ENCODE assay signal across 12 cellular contexts in the genomic region with DNA sequence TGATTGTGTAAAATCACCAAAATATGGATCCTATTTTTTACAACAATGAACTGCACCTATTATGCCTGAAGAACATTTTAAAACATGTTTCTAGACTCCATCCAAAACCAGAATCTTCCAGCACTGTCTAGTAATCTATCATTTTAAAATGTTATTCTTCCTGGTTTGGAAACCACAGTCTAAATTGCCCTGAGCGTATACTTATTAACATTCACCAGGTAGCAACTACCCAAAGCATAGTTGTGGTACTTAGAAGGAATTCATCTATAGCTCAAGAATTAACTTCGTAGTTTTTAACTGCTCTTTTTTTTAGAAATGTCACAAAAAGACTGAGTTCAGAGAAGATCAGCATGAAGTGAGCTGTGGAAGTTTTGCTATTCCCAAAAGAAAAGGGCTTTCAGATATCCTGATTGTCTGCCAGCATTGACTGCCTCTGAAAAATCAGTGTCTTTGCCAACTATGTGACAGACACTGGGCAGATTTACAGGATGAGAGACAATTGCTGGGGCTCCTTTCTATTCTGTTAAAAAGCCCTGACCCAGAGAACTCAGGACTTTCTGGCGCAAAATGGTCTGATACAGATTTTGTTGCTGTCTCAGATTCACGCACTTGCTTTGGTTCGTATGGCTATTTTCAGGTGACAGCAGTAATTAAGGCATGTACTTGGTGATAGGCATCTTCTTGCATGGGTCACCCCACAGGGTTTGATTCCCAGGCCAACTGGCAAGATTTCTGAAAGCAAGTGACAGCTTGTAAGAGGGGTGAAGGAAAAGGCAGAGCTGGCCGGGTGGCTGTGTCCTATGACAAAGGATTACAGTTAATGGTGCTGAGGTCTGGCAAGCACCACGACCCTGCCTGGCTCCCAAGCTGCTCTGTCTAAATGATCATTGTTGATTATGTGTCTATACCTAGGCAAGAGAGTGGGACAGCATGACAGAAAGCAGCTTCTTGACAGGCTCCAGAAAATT.
DNase-seq lines count a peak whose midpoint lies in the region; ATAC-seq and TF ChIP-seq lines count a peak whose summit lies in the region.
"Had no signal": no experiment of that assay in that cellular context is flagged by ENCODE, and none has a peak within 500 bp of the region (broad histone marks: within the 10 kb centered on the region; RNA-seq: fewer than 3 reads in every experiment).

No MANE protein-coding gene starts in this region.

- peak overlapping the region; percentile 24 to 55 for H3K27ac ChIP-seq in esophagus (ENCODE audit: low read depth in 2 of 2, low read length in 1 of 2)
- peak overlapping the region; percentile 83 to 86 for H3K27ac ChIP-seq in thoracic aorta

- H3K27ac Mint-ChIP-seq in activated T-helper 2 cell treated with anti-CD3 and anti-CD28 coated beads, Interferon-gamma antibody, Interleukin-2, Interleukin-4, amounts not matched to agents 10 μg/mL and 5 μg/mL and 100 μg/mL, durations not matched to agents 14 hours and 24 hours and 36 hours, result no peak overlapping the region
- H3K27ac Mint-ChIP-seq: CD4-positive, alpha-beta memory T cell had no signal

- DNase-seq in middle frontal gyrus (ENCODE audit: extremely low spot score, low spot score) (peak; percentile 83), thoracic aorta (ENCODE audit: low spot score) (no peak), MG63 (no peak)
- no peak for DNase-seq in activated T-helper 2 cell treated with anti-CD3 and anti-CD28 coated beads, Interferon-gamma antibody, Interleukin-2, Interleukin-4, amounts not matched to agents 10 μg/mL and 5 μg/mL and 100 μg/mL, durations not matched to agents 14 hours and 24 hours and 36 hours (ENCODE audit: low spot score)
- DNase-seq: CD4-positive, alpha-beta memory T cell; left colon; NCI-H1694 treated with DMSO at 0.1 percent for 48 hours; T1000 had no signal

- no peak overlapping the region for H3K4me3 Mint-ChIP-seq in activated T-helper 2 cell treated with anti-CD3 and anti-CD28 coated beads, Interferon-gamma antibody, Interleukin-2, Interleukin-4, amounts not matched to agents 10 μg/mL and 5 μg/mL and 100 μg/mL, durations not matched to agents 14 hours and 24 hours and 36 hours (ENCODE audit: low read depth)
- H3K4me3 Mint-ChIP-seq: CD4-positive, alpha-beta memory T cell had no signal

- H3K4me1 ChIP-seq in esophagus (ENCODE audit: control insufficient read depth in 2 of 2, insufficient read depth in 2 of 2, low read length in 1 of 2) (peaks cover 6 to 13% of the 10 kb centered on the region in 2 donors), thoracic aorta (ENCODE audit: control insufficient read depth in 1 of 2, low read depth in 2 of 2) (peaks cover 44 to 62% of the 10 kb centered on the region in 2 donors)

- intact Hi-C loops in activated T-helper 2 cell treated with anti-CD3 and anti-CD28 coated beads, Interferon-gamma antibody, Interleukin-2, Interleukin-4, amounts not matched to agents 10 μg/mL and 5 μg/mL and 100 μg/mL, durations not matched to agents 14 hours and 24 hours and 36 hours (cut with micrococcal nuclease), result no loop called here

- peaks cover 17% of the 10 kb centered on the region for H3K27me3 Mint-ChIP-seq in activated T-helper 2 cell treated with anti-CD3 and anti-CD28 coated beads, Interferon-gamma antibody, Interleukin-2, Interleukin-4, amounts not matched to agents 10 μg/mL and 5 μg/mL and 100 μg/mL, durations not matched to agents 14 hours and 24 hours and 36 hours (ENCODE audit: low read depth)

- H3K9me3 Mint-ChIP-seq in activated T-helper 2 cell treated with anti-CD3 and anti-CD28 coated beads, Interferon-gamma antibody, Interleukin-2, Interleukin-4, amounts not matched to agents 10 μg/mL and 5 μg/mL and 100 μg/mL, durations not matched to agents 14 hours and 24 hours and 36 hours, result no peaks in the 10 kb centered on the region
- H3K9me3 Mint-ChIP-seq: CD4-positive, alpha-beta memory T cell had no signal

- H3K27me3 ChIP-seq in esophagus (ENCODE audit: control insufficient read depth in 1 of 2, insufficient read depth in 2 of 2, low read length in 2 of 2), result no peaks in the 10 kb centered on the region
- H3K27me3 ChIP-seq in thoracic aorta (replicated peaks; ENCODE audit: insufficient read depth), result no peaks in the 10 kb centered on the region
- H3K27me3 ChIP-seq in MG63, result no peaks in the 10 kb centered on the region

- H3K4me1 Mint-ChIP-seq in activated T-helper 2 cell treated with anti-CD3 and anti-CD28 coated beads, Interferon-gamma antibody, Interleukin-2, Interleukin-4, amounts not matched to agents 10 μg/mL and 5 μg/mL and 100 μg/mL, durations not matched to agents 14 hours and 24 hours and 36 hours (ENCODE audit: low read depth), result peaks cover 12% of the 10 kb centered on the region

- H3K9me3 ChIP-seq in esophagus (ENCODE audit: control insufficient read depth in 2 of 2, insufficient read depth in 1 of 2, low read depth in 1 of 2, low read length in 1 of 2) (no peaks in the 10 kb centered on the region), thoracic aorta (no peaks in the 10 kb centered on the region), MG63 (peaks cover 14% of the 10 kb centered on the region)

- 21 to 37% methylated on average over 7 of the region's 7 CpGs for WGBS in esophagus, 2 donors

- ATAC-seq in SK-N-SH treated with all-trans-retinoic acid at 6 μM for 48 hours (peak; percentile 73), thoracic aorta (ENCODE audit: insufficient number of reproducible peaks, low FRiP score, low read depth) (no peak), HG02938 (IDR thresholded peaks at IDR 0.05; ENCODE audit: unreplicated experiment) (no peak), HG02970 (IDR thresholded peaks at IDR 0.05; ENCODE audit: low FRiP score, unreplicated experiment) (no peak)
- ATAC-seq: left colon had no signal

- no peak for TF ChIP-seq CTCF in thoracic aorta (IDR thresholded peaks at IDR 0.05)

- H3K4me3 ChIP-seq in esophagus (ENCODE audit: low read depth in 1 of 2, low read length in 2 of 2), result no peak overlapping the region
- no peak overlapping the region for H3K4me3 ChIP-seq in thoracic aorta
- H3K4me3 ChIP-seq in MG63, result no peak overlapping the region

- no peaks in the 10 kb centered on the region for H3K36me3 Mint-ChIP-seq in activated T-helper 2 cell treated with anti-CD3 and anti-CD28 coated beads, Interferon-gamma antibody, Interleukin-2, Interleukin-4, amounts not matched to agents 10 μg/mL and 5 μg/mL and 100 μg/mL, durations not matched to agents 14 hours and 24 hours and 36 hours (ENCODE audit: low read depth)
- H3K36me3 Mint-ChIP-seq: CD4-positive, alpha-beta memory T cell had no signal

- no peaks in the 10 kb centered on the region for H3K36me3 ChIP-seq in esophagus (ENCODE audit: control insufficient read depth in 2 of 2, insufficient read depth in 2 of 2, low read length in 1 of 2)
- no peaks in the 10 kb centered on the region for H3K36me3 ChIP-seq in thoracic aorta
- H3K36me3 ChIP-seq in MG63, result no peaks in the 10 kb centered on the region

TF ChIP-seq in SK-N-SH treated with all-trans-retinoic acid at 6 μM for 48 hours, 23 proteins besides CTCF, POLR2A, EP300 and RAD21:
- peak; percentile 47; the same call in 1 of the 2 replicates for TF ChIP-seq TOX (CRISPR knock-in tag; IDR thresholded peaks at IDR 0.05; ENCODE audit: borderline replicate concordance)
- TF ChIP-seq, protein P1, sequence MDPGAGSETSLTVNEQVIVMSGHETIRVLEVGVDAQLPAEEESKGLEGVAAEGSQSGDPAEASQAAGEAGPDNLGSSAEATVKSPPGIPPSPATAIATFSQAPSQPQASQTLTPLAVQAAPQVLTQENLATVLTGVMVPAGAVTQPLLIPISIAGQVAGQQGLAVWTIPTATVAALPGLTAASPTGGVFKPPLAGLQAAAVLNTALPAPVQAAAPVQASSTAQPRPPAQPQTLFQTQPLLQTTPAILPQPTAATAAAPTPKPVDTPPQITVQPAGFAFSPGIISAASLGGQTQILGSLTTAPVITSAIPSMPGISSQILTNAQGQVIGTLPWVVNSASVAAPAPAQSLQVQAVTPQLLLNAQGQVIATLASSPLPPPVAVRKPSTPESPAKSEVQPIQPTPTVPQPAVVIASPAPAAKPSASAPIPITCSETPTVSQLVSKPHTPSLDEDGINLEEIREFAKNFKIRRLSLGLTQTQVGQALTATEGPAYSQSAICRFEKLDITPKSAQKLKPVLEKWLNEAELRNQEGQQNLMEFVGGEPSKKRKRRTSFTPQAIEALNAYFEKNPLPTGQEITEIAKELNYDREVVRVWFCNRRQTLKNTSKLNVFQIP (CRISPR knock-in tag; IDR thresholded peaks at IDR 0.05; ENCODE audit: borderline replicate concordance, low read depth), result no peak
TF ChIP-seq in SK-N-SH treated with all-trans-retinoic acid at 6 μM for 48 hours: peak in this region for 1.
